In genomic region chr1:26959270-26959669, GRCh38 we compare ENCODE assay signal across 10 cellular contexts. TPM values are rescaled to one million over a fixed set of nuclear protein-coding genes. Genes with fewer than 3 reads are reported as not detected.
DNase-seq lines count a peak whose midpoint lies in the region; ATAC-seq and TF ChIP-seq lines count a peak whose summit lies in the region.
"Had no signal": no experiment of that assay in that cellular context is flagged by ENCODE, and none has a peak within 500 bp of the region (broad histone marks: within the 10 kb centered on the region; RNA-seq: fewer than 3 reads in every experiment).

No MANE protein-coding gene starts in this region.

- WGBS in prostate gland = 16% methylated on average over 13 of the region's 13 CpGs

- no peak for ATAC-seq in effector memory CD8-positive, alpha-beta T cell (replicated peaks)

- POLR2A ChIA-PET in OCI-LY7 (lab: Charles Lee) = no interaction called here

- H3K9me3 Mint-ChIP-seq in effector memory CD8-positive, alpha-beta T cell = no peaks in the 10 kb centered on the region

- no peak for TF ChIP-seq CTCF in OCI-LY7 (conservative IDR thresholded peaks at IDR 0.05; ENCODE audit: low read length)
- no peak for TF ChIP-seq CTCF in prostate gland (IDR thresholded peaks at IDR 0.05)

- H3K4me1 ChIP-seq in OCI-LY7 (ENCODE audit: insufficient read depth, low read length, poor library complexity, severe bottlenecking) (no peaks in the 10 kb centered on the region), prostate gland (replicated peaks) (peaks cover 4% of the 10 kb centered on the region), SJCRH30 (no peaks in the 10 kb centered on the region)
- H3K4me1 ChIP-seq: HAP-1 had no signal

- CTCF ChIA-PET in OCI-LY7 (lab: Charles Lee; ENCODE audit: unreplicated experiment) = no interaction called here

- H3K27ac Mint-ChIP-seq in effector memory CD8-positive, alpha-beta T cell = no peak overlapping the region

- no peaks in the 10 kb centered on the region for H3K27me3 ChIP-seq in prostate gland (replicated peaks; ENCODE audit: insufficient read depth)
- peaks cover 3% of the 10 kb centered on the region; the same call in 1 of the 2 replicates for H3K27me3 ChIP-seq in SJCRH30
- H3K27me3 ChIP-seq: MG63 had no signal

- peaks cover 31 to 57% of the 10 kb centered on the region in 2 donors for H3K27me3 Mint-ChIP-seq in effector memory CD8-positive, alpha-beta T cell

- H3K4me1 Mint-ChIP-seq in effector memory CD8-positive, alpha-beta T cell (ENCODE audit: low read depth in 2 of 2) = peaks cover 5 to 7% of the 10 kb centered on the region in 2 donors

- H3K9me3 ChIP-seq in OCI-LY7 (ENCODE audit: low read length) (no peaks in the 10 kb centered on the region), prostate gland (no peaks in the 10 kb centered on the region), SJCRH30 (replicated peaks) (no peaks in the 10 kb centered on the region)
- H3K9me3 ChIP-seq: HAP-1, MG63, SJSA1 had no signal

- H3K36me3 ChIP-seq in OCI-LY7 (ENCODE audit: insufficient read depth, low read length) = no peaks in the 10 kb centered on the region
- no peaks in the 10 kb centered on the region for H3K36me3 ChIP-seq in prostate gland
- no peaks in the 10 kb centered on the region for H3K36me3 ChIP-seq in SJCRH30
- H3K36me3 ChIP-seq: HAP-1, MG63, SJSA1 had no signal

- intact Hi-C loops in OCI-LY7 (cut with micrococcal nuclease; ENCODE audit: unreplicated experiment) = no loop called here
- intact Hi-C loops in prostate gland (cut with DNase I) = no loop called here

- H2AFZ ChIP-seq in OCI-LY7 (ENCODE audit: low read length) = no peak overlapping the region

- BruUV-seq in OCI-LY7 (replicated peaks; lab: Mats Ljungman, UMichigan) = no TSS peak

- H3K79me2 ChIP-seq in OCI-LY7 (ENCODE audit: insufficient read depth, low read depth, low read length) = no peaks in the 10 kb centered on the region

- no peak for TF ChIP-seq POLR2A in prostate gland (IDR thresholded peaks at IDR 0.05)

- H3K4me2 ChIP-seq in OCI-LY7 (ENCODE audit: low read length) = peak overlapping the region; percentile 53; the same call in 1 of the 2 replicates

- peak overlapping the region; percentile 75 to 83 for H3K4me3 Mint-ChIP-seq in effector memory CD8-positive, alpha-beta T cell

- H3K27ac ChIP-seq in OCI-LY7 (ENCODE audit: low read depth, low read length, poor library complexity, severe bottlenecking) (no peak overlapping the region), prostate gland (no peak overlapping the region), SJCRH30 (no peak overlapping the region)
- H3K27ac ChIP-seq: SJSA1 had no signal

- DNase-seq in OCI-LY7 (ENCODE audit: low spot score) (no peak), prostate gland (ENCODE audit: low spot score) (no peak), hippocampal formation (lab: John Stamatoyannopoulos, UW) (no peak), NCI-H2107 (lab: John Stamatoyannopoulos, UW) (no peak), SJCRH30 (no peak)
- no peak for DNase-seq in effector memory CD8-positive, alpha-beta T cell
- DNase-seq: amniotic stem cell, MG63 had no signal

- no peaks in the 10 kb centered on the region for H4K20me1 ChIP-seq in OCI-LY7 (ENCODE audit: insufficient read depth, low read length)

- H3K9me2 ChIP-seq in OCI-LY7 (ENCODE audit: insufficient read depth, low read length) = no peaks in the 10 kb centered on the region

- peaks cover 10% of the 10 kb centered on the region for H3K36me3 Mint-ChIP-seq in effector memory CD8-positive, alpha-beta T cell (ENCODE audit: insufficient read depth)

- no peak overlapping the region for H3K4me3 ChIP-seq in OCI-LY7 (ENCODE audit: low read depth, low read length, poor library complexity, severe bottlenecking)
- peak overlapping the region; percentile 62 to 78 for H3K4me3 ChIP-seq in prostate gland
- H3K4me3 ChIP-seq in SJCRH30 = no peak overlapping the region
- H3K4me3 ChIP-seq: HAP-1, MG63, SJSA1 had no signal

RNA-seq across cellular contexts. Expression of gene KDF1, which starts 1.0 kb away (rescaled TPM):
- total RNA-seq in OCI-LY7 (2014; rRNA removed; shearing (Covaris generic)) = not detected in 2 replicates
- total RNA-seq in OCI-LY7 (2022) (not detected in 2 replicates), prostate gland (10 to 100 TPM; 14.0 to 42.8 TPM)
- total RNA-seq in SJCRH30 (2014; rRNA removed; shearing (Covaris generic)) = not detected in 2 replicates
- total RNA-seq: SJSA1 had no signal

RNA-seq across cellular contexts. Expression of gene TRNP1, which starts 34.2 kb away (rescaled TPM):
- total RNA-seq in OCI-LY7 (2014; rRNA removed; shearing (Covaris generic)) = 0.13 and 0.19 TPM in 2 replicates
- total RNA-seq in OCI-LY7 (2022) = not detected in 2 replicates
- total RNA-seq in prostate gland = 10 to 100 TPM; 21.1 to 30.6 TPM
- total RNA-seq in SJCRH30 (2014; rRNA removed; shearing (Covaris generic)) = 0.42 and 0.81 TPM in 2 replicates

RNA-seq across cellular contexts. Expression of gene NUDC, which starts 37.7 kb away (rescaled TPM):
- 65.7 and 89.3 TPM in 2 replicates for total RNA-seq in OCI-LY7 (2014; rRNA removed; shearing (Covaris generic))
- total RNA-seq in OCI-LY7 (2022) (96.0 and 106 TPM in 2 replicates), prostate gland (10 to 100 TPM; 65.4 to 66.3 TPM)
- total RNA-seq in SJCRH30 (2014; rRNA removed; shearing (Covaris generic)) = 89.7 and 95.5 TPM in 2 replicates

RNA-seq across cellular contexts. Expression of gene NR0B2, which starts 45.5 kb away (rescaled TPM):
- not detected in 2 replicates for total RNA-seq in OCI-LY7 (2014; rRNA removed; shearing (Covaris generic))
- total RNA-seq in OCI-LY7 (2022) = not detected in 2 replicates
- not detected for total RNA-seq in prostate gland
- total RNA-seq in SJCRH30 (2014; rRNA removed; shearing (Covaris generic)) = not detected in 2 replicates
- total RNA-seq: SJSA1 had no signal

RNA-seq across cellular contexts. Expression of gene TENT5B, which starts 53.4 kb away (rescaled TPM):
- total RNA-seq in OCI-LY7 (2014; rRNA removed; shearing (Covaris generic)) = not detected in 2 replicates
- total RNA-seq in OCI-LY7 (2022) (not detected in 2 replicates), prostate gland (10 to 100 TPM; 19.1 to 19.9 TPM)
- total RNA-seq in SJCRH30 (2014; rRNA removed; shearing (Covaris generic)) = 0.04 and 0.10 TPM in 2 replicates

Comparison
In these comparisons a context has a peak if more than half of its experiments do, and no peak if none do; other contexts are left out.
1. H3K4me3 ChIP-seq: peak in prostate gland (2 of 2); none in OCI-LY7 (single experiment) and SJCRH30 (single experiment).
2. RNA of gene KDF1, which starts 1.0 kb away (total RNA-seq): 14.0 to 42.8 TPM in prostate gland; not detected in OCI-LY7 and not detected in SJCRH30; every median in the first group is over 10 times any median in the second.
3. RNA of gene TRNP1, which starts 34.2 kb away (total RNA-seq): 21.1 to 30.6 TPM in prostate gland; 0.42 to 0.81 TPM in SJCRH30 and 0.13 to 0.19 TPM in OCI-LY7; every median in the first group is over 10 times any median in the second.